Comparison of ENCODE assay signal across 1 cellular context in genomic region chr4:48779095-48779997, GRCh38.
A peak's percentile ranks its signal among the peaks of the same experiment; 100 is the strongest.
TF ChIP-seq lines count a peak whose summit lies in the region.

No MANE protein-coding gene starts in this region.

TF ChIP-seq in K562, 482 proteins besides CTCF, POLR2A, EP300 and RAD21 (continued from another document and continues in another):
- TF ChIP-seq, protein P1, sequence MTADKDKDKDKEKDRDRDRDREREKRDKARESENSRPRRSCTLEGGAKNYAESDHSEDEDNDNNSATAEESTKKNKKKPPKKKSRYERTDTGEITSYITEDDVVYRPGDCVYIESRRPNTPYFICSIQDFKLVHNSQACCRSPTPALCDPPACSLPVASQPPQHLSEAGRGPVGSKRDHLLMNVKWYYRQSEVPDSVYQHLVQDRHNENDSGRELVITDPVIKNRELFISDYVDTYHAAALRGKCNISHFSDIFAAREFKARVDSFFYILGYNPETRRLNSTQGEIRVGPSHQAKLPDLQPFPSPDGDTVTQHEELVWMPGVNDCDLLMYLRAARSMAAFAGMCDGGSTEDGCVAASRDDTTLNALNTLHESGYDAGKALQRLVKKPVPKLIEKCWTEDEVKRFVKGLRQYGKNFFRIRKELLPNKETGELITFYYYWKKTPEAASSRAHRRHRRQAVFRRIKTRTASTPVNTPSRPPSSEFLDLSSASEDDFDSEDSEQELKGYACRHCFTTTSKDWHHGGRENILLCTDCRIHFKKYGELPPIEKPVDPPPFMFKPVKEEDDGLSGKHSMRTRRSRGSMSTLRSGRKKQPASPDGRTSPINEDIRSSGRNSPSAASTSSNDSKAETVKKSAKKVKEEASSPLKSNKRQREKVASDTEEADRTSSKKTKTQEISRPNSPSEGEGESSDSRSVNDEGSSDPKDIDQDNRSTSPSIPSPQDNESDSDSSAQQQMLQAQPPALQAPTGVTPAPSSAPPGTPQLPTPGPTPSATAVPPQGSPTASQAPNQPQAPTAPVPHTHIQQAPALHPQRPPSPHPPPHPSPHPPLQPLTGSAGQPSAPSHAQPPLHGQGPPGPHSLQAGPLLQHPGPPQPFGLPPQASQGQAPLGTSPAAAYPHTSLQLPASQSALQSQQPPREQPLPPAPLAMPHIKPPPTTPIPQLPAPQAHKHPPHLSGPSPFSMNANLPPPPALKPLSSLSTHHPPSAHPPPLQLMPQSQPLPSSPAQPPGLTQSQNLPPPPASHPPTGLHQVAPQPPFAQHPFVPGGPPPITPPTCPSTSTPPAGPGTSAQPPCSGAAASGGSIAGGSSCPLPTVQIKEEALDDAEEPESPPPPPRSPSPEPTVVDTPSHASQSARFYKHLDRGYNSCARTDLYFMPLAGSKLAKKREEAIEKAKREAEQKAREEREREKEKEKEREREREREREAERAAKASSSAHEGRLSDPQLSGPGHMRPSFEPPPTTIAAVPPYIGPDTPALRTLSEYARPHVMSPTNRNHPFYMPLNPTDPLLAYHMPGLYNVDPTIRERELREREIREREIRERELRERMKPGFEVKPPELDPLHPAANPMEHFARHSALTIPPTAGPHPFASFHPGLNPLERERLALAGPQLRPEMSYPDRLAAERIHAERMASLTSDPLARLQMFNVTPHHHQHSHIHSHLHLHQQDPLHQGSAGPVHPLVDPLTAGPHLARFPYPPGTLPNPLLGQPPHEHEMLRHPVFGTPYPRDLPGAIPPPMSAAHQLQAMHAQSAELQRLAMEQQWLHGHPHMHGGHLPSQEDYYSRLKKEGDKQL (CRISPR knock-in tag; IDR thresholded peaks at IDR 0.05; ENCODE audit: borderline replicate concordance) = 0 out of 2 replicates have a peak, but pooled peaks have one; percentile 25
- TF ChIP-seq GATA2 (CRISPR knock-in tag; IDR thresholded peaks at IDR 0.05) (no peak), ATF6 (CRISPR knock-in tag; IDR thresholded peaks at IDR 0.05) (no peak), ZNF280A (IDR thresholded peaks at IDR 0.05; ENCODE audit: low read depth, partially characterized antibody) (no peak), CHD1 (IDR thresholded peaks at IDR 0.05; ENCODE audit: low read length) (peak; percentile 92), TAF15 (IDR thresholded peaks at IDR 0.05; ENCODE audit: low read depth, low read length) (no peak), ESRRA (IDR thresholded peaks at IDR 0.05; ENCODE audit: borderline replicate concordance, low read depth) (no peak), ZNF12 (CRISPR knock-in tag; IDR thresholded peaks at IDR 0.05) (no peak), CEBPB (tag; IDR thresholded peaks at IDR 0.05) (no peak), FOXK2 (conservative IDR thresholded peaks at IDR 0.05 in 1 of 2, IDR thresholded peaks at IDR 0.05 in 1 of 2; ENCODE audit: low read depth in 2 of 2) (no peak), ZNF77 (CRISPR knock-in tag; IDR thresholded peaks at IDR 0.05) (no peak), KHSRP (IDR thresholded peaks at IDR 0.05) (no peak), LEF1 (IDR thresholded peaks at IDR 0.05) (no peak), FIP1L1 (IDR thresholded peaks at IDR 0.05; ENCODE audit: low read depth, low read length, poor library complexity, severe bottlenecking) (peak; percentile 78), STAT5A (IDR thresholded peaks at IDR 0.05; ENCODE audit: borderline replicate concordance, low read length) (no peak), ARID1B (IDR thresholded peaks at IDR 0.05) (no peak), NCOA1 (IDR thresholded peaks at IDR 0.05; ENCODE audit: low read depth) (no peak), PHF8 (IDR thresholded peaks at IDR 0.05; ENCODE audit: borderline replicate concordance, low read length) (peak; percentile 45; the same call in 1 of the 2 replicates), FOXJ3 (CRISPR knock-in tag; IDR thresholded peaks at IDR 0.05) (no peak), OTX1 (CRISPR knock-in tag; IDR thresholded peaks at IDR 0.05) (no peak), JUND (IDR thresholded peaks at IDR 0.05; ENCODE audit: borderline replicate concordance, low read depth, low read length) (no peak), JUND (tag; IDR thresholded peaks at IDR 0.05; ENCODE audit: borderline replicate concordance, low read depth, low read length) (no peak), NEUROD1 (IDR thresholded peaks at IDR 0.05; ENCODE audit: borderline replicate concordance, low read depth, low read length, partially characterized antibody) (no peak), KLF16 (IDR thresholded peaks at IDR 0.05) (no peak), HMG20A (CRISPR knock-in tag; conservative IDR thresholded peaks at IDR 0.05) (no peak), PTBP1 (IDR thresholded peaks at IDR 0.05; ENCODE audit: low read depth, low read length) (no peak), POLR2AphosphoS5 (IDR thresholded peaks at IDR 0.05; ENCODE audit: control insufficient read depth, insufficient read depth, low read depth, low read length) (no peak), ZFP30 (CRISPR knock-in tag; IDR thresholded peaks at IDR 0.05; ENCODE audit: borderline replicate concordance) (no peak), ZNF239 (CRISPR knock-in tag; IDR thresholded peaks at IDR 0.05) (no peak), DPF2 (IDR thresholded peaks at IDR 0.05) (no peak), SAFB2 (IDR thresholded peaks at IDR 0.05; ENCODE audit: borderline replicate concordance, low read depth, low read length, severe bottlenecking) (no peak), POU5F1 (IDR thresholded peaks at IDR 0.05; ENCODE audit: borderline replicate concordance, low read depth, low read length, partially characterized antibody) (no peak), RBM17 (IDR thresholded peaks at IDR 0.05; ENCODE audit: borderline replicate concordance, low read depth, low read length) (no peak), NFRKB (IDR thresholded peaks at IDR 0.05; ENCODE audit: low read depth) (no peak), NR0B1 (IDR thresholded peaks at IDR 0.05; ENCODE audit: partially characterized antibody) (no peak), MECOM (CRISPR knock-in tag; IDR thresholded peaks at IDR 0.05) (no peak), ZNF644 (tag; IDR thresholded peaks at IDR 0.05; ENCODE audit: low read depth) (no peak)
- TF ChIP-seq, protein P2, sequence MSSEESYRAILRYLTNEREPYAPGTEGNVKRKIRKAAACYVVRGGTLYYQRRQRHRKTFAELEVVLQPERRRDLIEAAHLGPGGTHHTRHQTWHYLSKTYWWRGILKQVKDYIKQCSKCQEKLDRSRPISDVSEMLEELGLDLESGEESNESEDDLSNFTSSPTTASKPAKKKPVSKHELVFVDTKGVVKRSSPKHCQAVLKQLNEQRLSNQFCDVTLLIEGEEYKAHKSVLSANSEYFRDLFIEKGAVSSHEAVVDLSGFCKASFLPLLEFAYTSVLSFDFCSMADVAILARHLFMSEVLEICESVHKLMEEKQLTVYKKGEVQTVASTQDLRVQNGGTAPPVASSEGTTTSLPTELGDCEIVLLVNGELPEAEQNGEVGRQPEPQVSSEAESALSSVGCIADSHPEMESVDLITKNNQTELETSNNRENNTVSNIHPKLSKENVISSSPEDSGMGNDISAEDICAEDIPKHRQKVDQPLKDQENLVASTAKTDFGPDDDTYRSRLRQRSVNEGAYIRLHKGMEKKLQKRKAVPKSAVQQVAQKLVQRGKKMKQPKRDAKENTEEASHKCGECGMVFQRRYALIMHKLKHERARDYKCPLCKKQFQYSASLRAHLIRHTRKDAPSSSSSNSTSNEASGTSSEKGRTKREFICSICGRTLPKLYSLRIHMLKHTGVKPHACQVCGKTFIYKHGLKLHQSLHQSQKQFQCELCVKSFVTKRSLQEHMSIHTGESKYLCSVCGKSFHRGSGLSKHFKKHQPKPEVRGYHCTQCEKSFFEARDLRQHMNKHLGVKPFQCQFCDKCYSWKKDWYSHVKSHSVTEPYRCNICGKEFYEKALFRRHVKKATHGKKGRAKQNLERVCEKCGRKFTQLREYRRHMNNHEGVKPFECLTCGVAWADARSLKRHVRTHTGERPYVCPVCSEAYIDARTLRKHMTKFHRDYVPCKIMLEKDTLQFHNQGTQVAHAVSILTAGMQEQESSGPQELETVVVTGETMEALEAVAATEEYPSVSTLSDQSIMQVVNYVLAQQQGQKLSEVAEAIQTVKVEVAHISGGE (CRISPR knock-in tag; IDR thresholded peaks at IDR 0.05) = 0 out of 6 replicates have a peak, but pooled peaks of 1 of the 3 experiments have one; percentile 30
- TF ChIP-seq, protein P3, sequence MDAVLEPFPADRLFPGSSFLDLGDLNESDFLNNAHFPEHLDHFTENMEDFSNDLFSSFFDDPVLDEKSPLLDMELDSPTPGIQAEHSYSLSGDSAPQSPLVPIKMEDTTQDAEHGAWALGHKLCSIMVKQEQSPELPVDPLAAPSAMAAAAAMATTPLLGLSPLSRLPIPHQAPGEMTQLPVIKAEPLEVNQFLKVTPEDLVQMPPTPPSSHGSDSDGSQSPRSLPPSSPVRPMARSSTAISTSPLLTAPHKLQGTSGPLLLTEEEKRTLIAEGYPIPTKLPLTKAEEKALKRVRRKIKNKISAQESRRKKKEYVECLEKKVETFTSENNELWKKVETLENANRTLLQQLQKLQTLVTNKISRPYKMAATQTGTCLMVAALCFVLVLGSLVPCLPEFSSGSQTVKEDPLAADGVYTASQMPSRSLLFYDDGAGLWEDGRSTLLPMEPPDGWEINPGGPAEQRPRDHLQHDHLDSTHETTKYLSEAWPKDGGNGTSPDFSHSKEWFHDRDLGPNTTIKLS (IDR thresholded peaks at IDR 0.05; ENCODE audit: borderline replicate concordance, low read depth) = 0 out of 2 replicates have a peak, but pooled peaks have one; percentile 33
- TF ChIP-seq, protein P4, sequence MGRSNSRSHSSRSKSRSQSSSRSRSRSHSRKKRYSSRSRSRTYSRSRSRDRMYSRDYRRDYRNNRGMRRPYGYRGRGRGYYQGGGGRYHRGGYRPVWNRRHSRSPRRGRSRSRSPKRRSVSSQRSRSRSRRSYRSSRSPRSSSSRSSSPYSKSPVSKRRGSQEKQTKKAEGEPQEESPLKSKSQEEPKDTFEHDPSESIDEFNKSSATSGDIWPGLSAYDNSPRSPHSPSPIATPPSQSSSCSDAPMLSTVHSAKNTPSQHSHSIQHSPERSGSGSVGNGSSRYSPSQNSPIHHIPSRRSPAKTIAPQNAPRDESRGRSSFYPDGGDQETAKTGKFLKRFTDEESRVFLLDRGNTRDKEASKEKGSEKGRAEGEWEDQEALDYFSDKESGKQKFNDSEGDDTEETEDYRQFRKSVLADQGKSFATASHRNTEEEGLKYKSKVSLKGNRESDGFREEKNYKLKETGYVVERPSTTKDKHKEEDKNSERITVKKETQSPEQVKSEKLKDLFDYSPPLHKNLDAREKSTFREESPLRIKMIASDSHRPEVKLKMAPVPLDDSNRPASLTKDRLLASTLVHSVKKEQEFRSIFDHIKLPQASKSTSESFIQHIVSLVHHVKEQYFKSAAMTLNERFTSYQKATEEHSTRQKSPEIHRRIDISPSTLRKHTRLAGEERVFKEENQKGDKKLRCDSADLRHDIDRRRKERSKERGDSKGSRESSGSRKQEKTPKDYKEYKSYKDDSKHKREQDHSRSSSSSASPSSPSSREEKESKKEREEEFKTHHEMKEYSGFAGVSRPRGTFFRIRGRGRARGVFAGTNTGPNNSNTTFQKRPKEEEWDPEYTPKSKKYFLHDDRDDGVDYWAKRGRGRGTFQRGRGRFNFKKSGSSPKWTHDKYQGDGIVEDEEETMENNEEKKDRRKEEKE (IDR thresholded peaks at IDR 0.05; ENCODE audit: borderline replicate concordance in 1 of 2, control insufficient read depth in 1 of 2, low read depth in 2 of 2, low read length in 1 of 2) = no peak
- TF ChIP-seq, protein P5, sequence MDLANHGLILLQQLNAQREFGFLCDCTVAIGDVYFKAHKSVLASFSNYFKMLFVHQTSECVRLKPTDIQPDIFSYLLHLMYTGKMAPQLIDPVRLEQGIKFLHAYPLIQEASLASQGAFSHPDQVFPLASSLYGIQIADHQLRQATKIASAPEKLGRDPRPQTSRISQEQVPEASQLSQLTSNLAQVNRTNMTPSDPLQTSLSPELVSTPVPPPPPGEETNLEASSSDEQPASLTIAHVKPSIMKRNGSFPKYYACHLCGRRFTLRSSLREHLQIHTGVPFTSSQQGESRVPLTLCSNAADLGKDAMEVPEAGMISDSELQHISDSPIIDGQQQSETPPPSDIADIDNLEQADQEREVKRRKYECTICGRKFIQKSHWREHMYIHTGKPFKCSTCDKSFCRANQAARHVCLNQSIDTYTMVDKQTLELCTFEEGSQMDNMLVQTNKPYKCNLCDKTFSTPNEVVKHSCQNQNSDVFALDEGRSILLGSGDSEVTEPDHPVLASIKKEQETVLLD (IDR thresholded peaks at IDR 0.05) = no peak
- TF ChIP-seq, protein P6, sequence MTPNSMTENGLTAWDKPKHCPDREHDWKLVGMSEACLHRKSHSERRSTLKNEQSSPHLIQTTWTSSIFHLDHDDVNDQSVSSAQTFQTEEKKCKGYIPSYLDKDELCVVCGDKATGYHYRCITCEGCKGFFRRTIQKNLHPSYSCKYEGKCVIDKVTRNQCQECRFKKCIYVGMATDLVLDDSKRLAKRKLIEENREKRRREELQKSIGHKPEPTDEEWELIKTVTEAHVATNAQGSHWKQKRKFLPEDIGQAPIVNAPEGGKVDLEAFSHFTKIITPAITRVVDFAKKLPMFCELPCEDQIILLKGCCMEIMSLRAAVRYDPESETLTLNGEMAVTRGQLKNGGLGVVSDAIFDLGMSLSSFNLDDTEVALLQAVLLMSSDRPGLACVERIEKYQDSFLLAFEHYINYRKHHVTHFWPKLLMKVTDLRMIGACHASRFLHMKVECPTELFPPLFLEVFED (CRISPR knock-in tag; conservative IDR thresholded peaks at IDR 0.05) = no peak
